8 cellular contexts compared by ENCODE assay signal in the genomic region with DNA sequence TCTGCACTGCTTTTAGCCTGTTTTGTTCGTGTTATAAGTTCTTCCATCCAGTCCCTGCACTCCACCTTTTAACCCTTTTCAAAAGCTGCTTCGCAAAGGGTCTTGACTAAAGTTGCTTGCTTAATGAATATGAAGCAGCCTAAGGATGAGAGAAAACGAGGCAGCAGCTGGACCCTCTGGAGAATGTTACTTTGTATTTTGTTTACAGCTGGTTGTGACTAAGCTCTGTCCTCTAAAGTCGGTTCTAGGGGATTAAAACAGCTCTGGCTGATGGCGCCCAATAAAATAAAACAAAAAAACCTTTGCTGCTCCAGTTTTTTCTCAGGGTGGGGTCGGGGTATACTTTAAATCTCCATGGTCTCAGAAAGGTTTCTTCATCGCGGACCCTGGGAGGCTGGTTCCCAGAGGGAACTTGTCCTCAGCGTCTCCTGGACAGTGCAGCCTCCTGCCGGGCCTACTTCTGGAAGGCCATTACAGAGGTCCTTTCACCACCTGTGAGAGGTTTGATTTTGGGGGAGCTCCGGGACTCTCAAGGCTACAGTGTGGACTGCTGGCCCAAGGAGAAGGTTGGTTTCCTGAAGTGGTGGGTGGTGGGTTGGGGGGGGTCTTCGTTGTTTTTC. TPM values are rescaled to one million over a fixed set of nuclear protein-coding genes. Genes with fewer than 3 reads are reported as not detected.
DNase-seq lines count a peak whose midpoint lies in the region; ATAC-seq, FAIRE-seq and TF ChIP-seq lines count a peak whose summit lies in the region.

No MANE protein-coding gene starts in this region.

- intact Hi-C loops in activated naive CD4-positive, alpha-beta T cell treated with anti-CD3 and anti-CD28 coated beads for 36 hours (cut with micrococcal nuclease), result loop anchor here (1.0 to 5.0 kb wide), 6 partner anchors 21 to 230 kb away; a partner anchor contains a TSS
- intact Hi-C loops in left ventricle myocardium superior (cut with micrococcal nuclease), result no loop called here

- DNase-seq in activated naive CD4-positive, alpha-beta T cell treated with anti-CD3 and anti-CD28 coated beads for 36 hours, result no peak
- no peak for DNase-seq in activated naive CD4-positive, alpha-beta T cell treated with Interleukin-2 at 50 U/mL for 16 hours
- DNase-seq in WERI-Rb-1 (no peak), left ventricle myocardium superior (no peak), small intestine (no peak), NCI-H446 treated with DMSO at 0.1 percent for 48 hours (lab: John Stamatoyannopoulos, UW) (no peak)

- H3K27ac ChIP-seq in WERI-Rb-1 (peak overlapping the region; percentile 95), small intestine (ENCODE audit: low read depth in 1 of 2, low read length in 1 of 2) (peak overlapping the region; percentile 34 to 87)

- H3K27ac Mint-ChIP-seq in activated naive CD4-positive, alpha-beta T cell treated with anti-CD3 and anti-CD28 coated beads for 36 hours, result peak overlapping the region; percentile 96

- peaks cover 53% of the 10 kb centered on the region for H3K4me1 Mint-ChIP-seq in activated naive CD4-positive, alpha-beta T cell treated with anti-CD3 and anti-CD28 coated beads for 36 hours (ENCODE audit: low read depth)

- H3K27me3 ChIP-seq in WERI-Rb-1 (ENCODE audit: insufficient read depth, low read depth, severe bottlenecking) (no peaks in the 10 kb centered on the region), small intestine (ENCODE audit: control insufficient read depth in 2 of 2, insufficient read depth in 2 of 2, low read length in 2 of 2) (no peaks in the 10 kb centered on the region)

- TF ChIP-seq CTCF in WERI-Rb-1 (IDR thresholded peaks at IDR 0.05; ENCODE audit: low read depth, low read length), result no peak

- H3K9me3 Mint-ChIP-seq in activated naive CD4-positive, alpha-beta T cell treated with anti-CD3 and anti-CD28 coated beads for 36 hours, result no peaks in the 10 kb centered on the region

- H3K36me3 Mint-ChIP-seq in activated naive CD4-positive, alpha-beta T cell treated with anti-CD3 and anti-CD28 coated beads for 36 hours (ENCODE audit: low read depth), result peaks cover 63% of the 10 kb centered on the region

- no peaks in the 10 kb centered on the region for H3K27me3 Mint-ChIP-seq in activated naive CD4-positive, alpha-beta T cell treated with anti-CD3 and anti-CD28 coated beads for 36 hours (ENCODE audit: low read depth)

- ATAC-seq in left ventricle myocardium superior (peak; percentile 1), GM18520 (IDR thresholded peaks at IDR 0.05; ENCODE audit: unreplicated experiment) (no peak), GM19452 (IDR thresholded peaks at IDR 0.05; ENCODE audit: unreplicated experiment) (no peak)

- H3K4me1 ChIP-seq in small intestine (ENCODE audit: control insufficient read depth in 2 of 2, insufficient read depth in 1 of 2, low read depth in 1 of 2, low read length in 1 of 2), result peaks cover 9 to 26% of the 10 kb centered on the region in 2 donors

- H3K4me3 ChIP-seq in WERI-Rb-1 (ENCODE audit: low read depth, low read length), result peak overlapping the region; percentile 44
- H3K4me3 ChIP-seq in small intestine (ENCODE audit: low read depth in 1 of 2, low read length in 2 of 2), result peak overlapping the region in 1 of 2 donors; percentile 40

- peak overlapping the region; percentile 95 for H3K4me3 Mint-ChIP-seq in activated naive CD4-positive, alpha-beta T cell treated with anti-CD3 and anti-CD28 coated beads for 36 hours

- H3K36me3 ChIP-seq in WERI-Rb-1 (peaks cover 82% of the 10 kb centered on the region), small intestine (ENCODE audit: control insufficient read depth in 2 of 2, insufficient read depth in 2 of 2, low read length in 2 of 2) (peaks cover 5 to 13% of the 10 kb centered on the region in 2 donors)

- H3K9me3 ChIP-seq in WERI-Rb-1 (ENCODE audit: severe bottlenecking) (no peaks in the 10 kb centered on the region), small intestine (ENCODE audit: control insufficient read depth, low read depth) (no peaks in the 10 kb centered on the region)

- 41 to 51% (median 43%) methylated on average over 12 of the region's 12 CpGs for WGBS in small intestine, 3 donors

- CTCF ChIA-PET in activated naive CD4-positive, alpha-beta T cell treated with anti-CD3 and anti-CD28 coated beads for 36 hours (lab: Charles Lee), result interaction anchor here (0.6 to 2.4 kb wide), 11 partner anchors 9 to 252 kb away, joined by 3 to 14 read pairs (median 5); a partner anchor contains a TSS

- FAIRE-seq in small intestine (lab: Jason Lieb, UNC), result no peak

RNA-seq across cellular contexts. Expression of a gene that starts 0.8 kb away (rescaled TPM):
- 10 to 100 TPM; 85.9 to 98.1 TPM for total RNA-seq in activated naive CD4-positive, alpha-beta T cell treated with anti-CD3 and anti-CD28 coated beads for 36 hours
- total RNA-seq in left ventricle myocardium superior, result 69.5 TPM
- 100 to 1,000 TPM in 1 of 3 donors, 10 to 100 TPM in 2; 86.1 to 100 (median 88.4) TPM for polyA plus RNA-seq in small intestine

RNA-seq across cellular contexts. Expression of a gene that starts 21.2 kb away (rescaled TPM):
- total RNA-seq in activated naive CD4-positive, alpha-beta T cell treated with anti-CD3 and anti-CD28 coated beads for 36 hours, result 100 to 1,000 TPM; 160 to 173 TPM
- total RNA-seq in left ventricle myocardium superior, result 31.4 TPM
- 10 to 100 TPM; 17.0 to 39.0 (median 26.2) TPM for polyA plus RNA-seq in small intestine

RNA-seq across cellular contexts. Expression of a gene that starts 40.0 kb away (rescaled TPM):
- 10 to 100 TPM; 10.9 to 11.7 TPM for total RNA-seq in activated naive CD4-positive, alpha-beta T cell treated with anti-CD3 and anti-CD28 coated beads for 36 hours
- total RNA-seq in left ventricle myocardium superior, result 13.1 TPM
- polyA plus RNA-seq in small intestine, result 10 to 100 TPM in 1 of 3 donors, 1 to 10 TPM in 2; 7.0 to 12.5 (median 10.0) TPM

RNA-seq across cellular contexts. Expression of a gene that starts 44.7 kb away (rescaled TPM):
- total RNA-seq in activated naive CD4-positive, alpha-beta T cell treated with anti-CD3 and anti-CD28 coated beads for 36 hours, result 10 to 100 TPM; 22.6 to 22.8 TPM
- total RNA-seq in left ventricle myocardium superior, result 26.8 TPM
- polyA plus RNA-seq in small intestine, result 10 to 100 TPM; 35.0 to 100.0 (median 82.4) TPM

RNA-seq across cellular contexts. Expression of a gene that starts 44.8 kb away (rescaled TPM):
- under 1 TPM; 0.07 to 0.12 TPM for total RNA-seq in activated naive CD4-positive, alpha-beta T cell treated with anti-CD3 and anti-CD28 coated beads for 36 hours
- total RNA-seq in left ventricle myocardium superior, result 0.25 TPM
- polyA plus RNA-seq in small intestine, result under 1 TPM in 2 of 3 donors, not detected in 1; 0.21 to 0.22 TPM
